Comparison of ENCODE assay signal across 37 cellular contexts in the genomic region with DNA sequence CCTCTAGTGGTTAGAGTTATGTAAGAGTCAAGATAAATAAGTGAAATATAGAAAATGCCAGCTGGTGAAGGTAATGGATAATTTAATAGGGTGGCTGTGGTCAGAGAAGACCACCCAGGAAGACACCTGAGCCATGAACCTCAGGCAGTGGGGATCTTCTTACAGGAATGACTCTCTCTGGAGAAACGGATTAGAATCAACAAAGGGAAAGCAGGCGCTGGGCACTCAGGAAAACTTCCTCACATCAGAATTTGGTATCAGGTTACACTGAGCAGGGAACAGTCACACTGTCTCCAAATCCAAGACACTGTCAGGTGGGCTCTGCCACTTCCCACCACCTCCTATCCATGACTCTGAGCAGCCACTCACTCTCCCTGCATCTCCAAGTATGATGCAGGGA.
"Had no signal": no experiment of that assay in that cellular context is flagged by ENCODE, and none has a peak within 500 bp of the region (broad histone marks: within the 10 kb centered on the region; RNA-seq: fewer than 3 reads in every experiment).

No MANE protein-coding gene starts in this region.

- H3K4me1 Mint-ChIP-seq: activated T-helper 17 cell treated with anti-CD3 and anti-CD28 coated beads, Interleukin-2, amount 50 U/mL, for 72 hours; central memory CD8-positive, alpha-beta T cell had no signal

- H3K27ac ChIP-seq: adrenal gland, ascending aorta, body of pancreas, brain microvascular endothelial cell, breast epithelium, cardiac muscle cell had no signal

- H3K4me3 ChIP-seq: adrenal gland, ascending aorta, body of pancreas, breast epithelium, cardiac muscle cell had no signal

- H3K4me1 ChIP-seq: adrenal gland, ascending aorta, body of pancreas, breast epithelium had no signal

- H3K36me3 Mint-ChIP-seq: activated naive CD4-positive, alpha-beta T cell treated with anti-CD3 and anti-CD28 coated beads, Interleukin-2, amount 50 U/mL, for 24 hours had no signal

- H3K4me3 Mint-ChIP-seq: activated naive CD4-positive, alpha-beta T cell treated with anti-CD3 and anti-CD28 coated beads, Interleukin-2, amount 10 ng/mL, durations not matched to agents 7 days and 5 days; activated naive CD4-positive, alpha-beta T cell treated with anti-CD3 and anti-CD28 coated beads, Interleukin-2, amount 50 U/mL, for 24 hours; activated naive CD8-positive, alpha-beta T cell; activated naive CD8-positive, alpha-beta T cell treated with anti-CD3 and anti-CD28 coated beads for 36 hours; activated naive CD8-positive, alpha-beta T cell treated with anti-CD3 and anti-CD28 coated beads, Interleukin-2, amount 10 ng/mL, durations not matched to agents 7 days and 5 days; activated naive CD8-positive, alpha-beta T cell treated with anti-CD3 and anti-CD28 coated beads, Interleukin-2, amount 50 U/mL, for 24 hours; activated T-cell treated with anti-CD3 and anti-CD28 coated beads, Interleukin-2, amount 50 U/mL, for 24 hours; activated T-cell treated with anti-CD3 and anti-CD28 coated beads, Interleukin-2, amount 50 U/mL, for 4 hours; activated T-cell treated with anti-CD3 and anti-CD28 coated beads, Interleukin-2, amount 50 U/mL, for 72 hours; activated T-helper 1 cell treated with anti-CD3 and anti-CD28 coated beads, Interleukin-12 subunit alpha, Interleukin-12 subunit beta, Interleukin-2, Interleukin-4 antibody, amounts not matched to agents 30 ng/mL and 10 ng/mL and 1 ng/mL, durations not matched to agents 14 hours and 24 hours and 36 hours; activated T-helper 17 cell treated with anti-CD3 and anti-CD28 coated beads, Interleukin-2, amount 50 U/mL, for 72 hours; brain; central memory CD8-positive, alpha-beta T cell had no signal

- DNase-seq: activated effector memory CD4-positive, alpha-beta T cell treated with anti-CD3 and anti-CD28 coated beads, Interleukin-2, amount 50 U/mL, for 16 hours; activated effector memory CD4-positive, alpha-beta T cell treated with Interleukin-2 at 50 U/mL for 16 hours; activated gamma-delta T cell; activated gamma-delta T cell treated with Interleukin-2 at 50 U/mL for 16 hours; activated naive CD4-positive, alpha-beta T cell; activated naive CD4-positive, alpha-beta T cell treated with anti-CD3 and anti-CD28 coated beads, Interleukin-2, amount 10 ng/mL, durations not matched to agents 7 days and 5 days; activated naive CD4-positive, alpha-beta T cell treated with anti-CD3 and anti-CD28 coated beads, Interleukin-2, amount 50 U/mL, for 16 hours; activated naive CD4-positive, alpha-beta T cell treated with Interleukin-2 at 50 U/mL for 16 hours; activated naive CD8-positive, alpha-beta T cell treated with anti-CD3 and anti-CD28 coated beads for 36 hours; activated naive CD8-positive, alpha-beta T cell treated with anti-CD3 and anti-CD28 coated beads, Interleukin-2, amount 10 ng/mL, durations not matched to agents 7 days and 5 days; activated naive CD8-positive, alpha-beta T cell treated with anti-CD3 and anti-CD28 coated beads, Interleukin-2, amount 50 U/mL, for 24 hours; activated T-cell treated with anti-CD3 and anti-CD28 coated beads, Interleukin-2, amount 50 U/mL, for 1 hour; activated T-cell treated with anti-CD3 and anti-CD28 coated beads, Interleukin-2, amount 50 U/mL, for 24 hours; activated T-cell treated with anti-CD3 and anti-CD28 coated beads, Interleukin-2, amount 50 U/mL, for 4 hours; activated T-cell treated with anti-CD3 and anti-CD28 coated beads, Interleukin-2, amount 50 U/mL, for 48 hours; activated T-cell treated with anti-CD3 and anti-CD28 coated beads, Interleukin-2, amount 50 U/mL, for 72 hours; adrenal gland; amniotic stem cell; amygdala; anterior cingulate cortex; aorta; body of pancreas; brain microvascular endothelial cell; caudate nucleus; central memory CD4-positive, alpha-beta T cell; cerebellar nuclear complex had no signal

- H3K36me3 ChIP-seq: adrenal gland, ascending aorta, brain microvascular endothelial cell, breast epithelium, cardiac muscle cell had no signal

- H3K27ac Mint-ChIP-seq: activated naive CD4-positive, alpha-beta T cell treated with anti-CD3 and anti-CD28 coated beads, Interleukin-2, amount 10 ng/mL, durations not matched to agents 7 days and 5 days; activated naive CD4-positive, alpha-beta T cell treated with anti-CD3 and anti-CD28 coated beads, Interleukin-2, amount 50 U/mL, for 24 hours; activated naive CD4-positive, alpha-beta T cell treated with anti-CD3 and anti-CD28 coated beads, Interleukin-2, amount 50 U/mL, for 72 hours; activated naive CD8-positive, alpha-beta T cell; activated naive CD8-positive, alpha-beta T cell treated with anti-CD3 and anti-CD28 coated beads for 36 hours; activated naive CD8-positive, alpha-beta T cell treated with anti-CD3 and anti-CD28 coated beads, Interleukin-2, amount 10 ng/mL, durations not matched to agents 7 days and 5 days; activated naive CD8-positive, alpha-beta T cell treated with anti-CD3 and anti-CD28 coated beads, Interleukin-2, amount 50 U/mL, for 24 hours; activated T-cell treated with anti-CD3 and anti-CD28 coated beads, Interleukin-2, amount 50 U/mL, for 24 hours; activated T-cell treated with anti-CD3 and anti-CD28 coated beads, Interleukin-2, amount 50 U/mL, for 72 hours; activated T-helper 1 cell treated with anti-CD3 and anti-CD28 coated beads, Interleukin-12 subunit alpha, Interleukin-12 subunit beta, Interleukin-2, Interleukin-4 antibody, amounts not matched to agents 30 ng/mL and 10 ng/mL and 1 ng/mL, durations not matched to agents 14 hours and 24 hours and 36 hours; activated T-helper 17 cell treated with anti-CD3 and anti-CD28 coated beads, Interleukin-2, amount 50 U/mL, for 72 hours; activated T-helper 2 cell treated with anti-CD3 and anti-CD28 coated beads, Interferon-gamma antibody, Interleukin-2, Interleukin-4, amounts not matched to agents 10 μg/mL and 5 μg/mL and 100 μg/mL, durations not matched to agents 14 hours and 24 hours and 36 hours; brain had no signal

- H3K9me3 ChIP-seq: adrenal gland, ascending aorta had no signal

- H3K27me3 ChIP-seq: ascending aorta had no signal
